ENCODE assay signal across 8 cellular contexts in the genomic region with DNA sequence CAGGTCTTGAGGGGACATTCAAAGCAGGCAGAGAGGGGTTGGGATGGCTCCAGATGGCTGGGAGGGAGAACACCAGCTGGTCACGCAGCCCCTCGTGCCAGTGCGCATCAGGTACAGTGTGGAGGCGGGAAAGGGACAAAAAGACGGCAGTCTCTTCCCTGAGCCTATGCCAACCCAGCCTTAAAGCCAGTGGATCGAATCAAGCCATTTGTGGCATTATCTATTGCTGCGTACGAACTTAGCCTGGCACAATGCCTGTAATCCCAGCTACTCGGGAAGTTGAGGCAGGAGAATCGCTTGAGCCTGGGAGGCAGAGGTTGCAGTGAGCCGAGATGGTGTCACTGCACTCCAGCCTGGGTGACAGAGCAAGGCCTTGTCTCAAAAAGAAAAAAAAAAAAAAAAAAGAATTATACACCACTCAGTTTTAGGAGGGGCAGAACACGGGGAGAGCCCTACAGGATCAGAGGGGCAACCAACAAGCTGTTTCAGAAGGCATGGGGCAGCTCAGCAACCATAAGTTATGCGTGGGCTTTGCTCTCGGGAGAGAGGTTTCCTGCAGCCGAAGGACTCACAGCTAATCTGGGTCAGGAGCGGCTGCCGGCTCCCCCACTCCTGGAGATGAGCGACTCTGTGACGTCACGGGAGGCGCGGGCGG. TPM values are rescaled to one million over a fixed set of nuclear protein-coding genes. Genes with fewer than 3 reads are reported as not detected.
A peak's percentile ranks its signal among the peaks of the same experiment; 100 is the strongest.
DNase-seq lines count a peak whose midpoint lies in the region; ATAC-seq, FAIRE-seq and TF ChIP-seq lines count a peak whose summit lies in the region.

No MANE protein-coding gene starts in this region.

- DNase-seq in SHP77 treated with DMSO at 0.1 percent for 48 hours (lab: John Stamatoyannopoulos, UW): peak; percentile 57
- peak; percentile 96 to 98 (median 97) for DNase-seq in adrenal gland
- DNase-seq in left ventricle myocardium inferior: peak; percentile 97
- peak; percentile 97 for DNase-seq in psoas muscle
- DNase-seq in ureter (ENCODE audit: low spot score): peak; percentile 97

- WGBS in adrenal gland, 4 donors: 15 to 24% (median 17%) methylated on average over 16 to 23 of the region's 23 CpGs
- 13 to 19% (median 14%) methylated on average over 23 of the region's 23 CpGs for WGBS in psoas muscle, 3 donors

- no peaks in the 10 kb centered on the region for H3K36me3 ChIP-seq in adrenal gland (replicated peaks in 1 of 2)
- peaks cover 13% of the 10 kb centered on the region for H3K36me3 ChIP-seq in left ventricle myocardium inferior
- peaks cover 0 to 14% of the 10 kb centered on the region in 2 donors for H3K36me3 ChIP-seq in psoas muscle (ENCODE audit: insufficient read depth in 1 of 2, low read depth in 1 of 2)

- FAIRE-seq in G401.6 (lab: Jason Lieb, UNC): peak; percentile 8

- H3K27me3 ChIP-seq in adrenal gland: no peaks in the 10 kb centered on the region
- H3K27me3 ChIP-seq in left ventricle myocardium inferior (ENCODE audit: low read depth): no peaks in the 10 kb centered on the region
- H3K27me3 ChIP-seq in psoas muscle (ENCODE audit: insufficient read depth in 3 of 3, low read length in 2 of 3): no peaks in the 10 kb centered on the region

- intact Hi-C loops in adrenal gland (cut with DNase I): no loop called here
- intact Hi-C loops in left ventricle myocardium inferior (cut with micrococcal nuclease): no loop called here
- intact Hi-C loops in psoas muscle (cut with DNase I): loop anchor here in 1 of 2 donors (10.0 kb wide), 1 partner anchor 229 kb away; the partner anchor contains the start of gene BRAF

- H3K9me3 ChIP-seq in adrenal gland (replicated peaks in 1 of 3) (no peaks in the 10 kb centered on the region), left ventricle myocardium inferior (replicated peaks) (no peaks in the 10 kb centered on the region), psoas muscle (no peaks in the 10 kb centered on the region)

- TF ChIP-seq CTCF in adrenal gland (IDR thresholded peaks at IDR 0.05) (no peak), left ventricle myocardium inferior (IDR thresholded peaks at IDR 0.05; ENCODE audit: borderline replicate concordance) (no peak), psoas muscle (IDR thresholded peaks at IDR 0.05) (no peak)

- ATAC-seq in HG03159 (IDR thresholded peaks at IDR 0.05; ENCODE audit: unreplicated experiment) (peak; percentile 19), psoas muscle (peak; percentile 96 to 98 (median 97)), GM18505 (IDR thresholded peaks at IDR 0.05; ENCODE audit: unreplicated experiment) (no peak)

- H3K4me3 ChIP-seq in adrenal gland (peak overlapping the region in 3 of 4 donors; percentile 68 to 79 (median 73)), left ventricle myocardium inferior (peak overlapping the region; percentile 83), psoas muscle (peak overlapping the region; percentile 88)

- no peak for TF ChIP-seq POLR2A in adrenal gland (IDR thresholded peaks at IDR 0.05)
- TF ChIP-seq POLR2A in GM18505 (IDR thresholded peaks at IDR 0.05; ENCODE audit: borderline replicate concordance, extremely low read depth, insufficient read depth, insufficient read length): no peak

- H3K4me1 ChIP-seq in adrenal gland (replicated peaks in 1 of 2): peaks cover 19 to 28% of the 10 kb centered on the region in 2 donors
- peaks cover 35% of the 10 kb centered on the region for H3K4me1 ChIP-seq in left ventricle myocardium inferior
- H3K4me1 ChIP-seq in psoas muscle: peaks cover 21% of the 10 kb centered on the region

- H3K27ac ChIP-seq in adrenal gland (peak overlapping the region; percentile 75 to 96 (median 89)), left ventricle myocardium inferior (replicated peaks) (peak overlapping the region; percentile 97), psoas muscle (peak overlapping the region; percentile 97)

RNA-seq across cellular contexts. Expression of gene NDUFB2, which starts 0.4 kb away (rescaled TPM):
- total RNA-seq in adrenal gland: 100 to 1,000 TPM; 188 to 465 (median 214) TPM
- polyA plus RNA-seq in adrenal gland: 100 to 1,000 TPM; 172 to 211 (median 194) TPM
- 682 TPM for total RNA-seq in left ventricle myocardium inferior
- 100 to 1,000 TPM; 320 to 481 (median 388) TPM for total RNA-seq in psoas muscle
- polyA plus RNA-seq in psoas muscle: 100 to 1,000 TPM; 642 to 768 (median 747) TPM
- total RNA-seq in ureter: 180 TPM

RNA-seq across cellular contexts. Expression of gene ADCK2, which starts 23.4 kb away (rescaled TPM):
- total RNA-seq in adrenal gland (10 to 100 TPM; 10.8 to 33.9 (median 15.2) TPM), left ventricle myocardium inferior (8.5 TPM), psoas muscle (10 to 100 TPM; 10.7 to 18.1 (median 12.4) TPM), ureter (28.9 TPM)
- polyA plus RNA-seq in adrenal gland (1 to 10 TPM; 6.8 to 9.9 (median 7.2) TPM), psoas muscle (10 to 100 TPM; 12.0 to 26.4 (median 14.2) TPM)

RNA-seq across cellular contexts. Expression of gene DENND2A, which starts 55.5 kb away (rescaled TPM):
- 10 to 100 TPM in 1 of 8 donors, 1 to 10 TPM in 7; 4.1 to 10.9 (median 6.7) TPM for total RNA-seq in adrenal gland
- 1 to 10 TPM; 3.0 to 8.4 (median 5.5) TPM for polyA plus RNA-seq in adrenal gland
- total RNA-seq in left ventricle myocardium inferior: 10.8 TPM
- total RNA-seq in psoas muscle: 1 to 10 TPM; 3.8 to 8.7 (median 6.0) TPM
- polyA plus RNA-seq in psoas muscle: 1 to 10 TPM; 2.7 to 3.2 (median 2.7) TPM
- total RNA-seq in ureter: 14.9 TPM
